ENCODE assay signal across 20 cellular contexts in genomic region chr5:67047616-67048015, GRCh38.
"Had no signal": no experiment of that assay in that cellular context is flagged by ENCODE, and none has a peak within 500 bp of the region (broad histone marks: within the 10 kb centered on the region; RNA-seq: fewer than 3 reads in every experiment).

No MANE protein-coding gene starts in this region.

- H3K27ac ChIP-seq: neutrophil, thoracic aorta, vagina, WERI-Rb-1 had no signal

- H3K36me3 ChIP-seq: neutrophil, thoracic aorta, vagina, WERI-Rb-1 had no signal

- DNase-seq: activated CD4-positive, alpha-beta T cell treated with anti-CD3 and anti-CD28 coated beads for 1 hour; activated effector memory CD4-positive, alpha-beta T cell treated with Interleukin-2 at 50 U/mL for 16 hours; activated naive CD4-positive, alpha-beta T cell treated with Interleukin-2 at 50 U/mL for 16 hours; activated T-cell treated with anti-CD3 and anti-CD28 coated beads for 4 hours; activated T-cell treated with anti-CD3 and anti-CD28 coated beads, Interleukin-2, amount 50 U/mL, for 72 hours; effector CD8-positive, alpha-beta T cell; kidney glomerular epithelial cell; mammary epithelial cell; naive B cell; nephron progenitor cell; stimulated activated CD4-positive, alpha-beta T cell treated with anti-CD3 and anti-CD28 coated beads, Interleukin-4, amount 100 ng/mL, for 24 hours; T-helper 1 cell; trophoblast cell; WERI-Rb-1 had no signal

- ATAC-seq: activated T-cell treated with anti-CD3 and anti-CD28 coated beads, Interleukin-2, amount 50 U/mL, for 72 hours; sciatic nerve; stimulated activated effector memory CD8-positive, alpha-beta T cell treated with anti-CD3 and anti-CD28 coated beads, Interleukin-12 subunit alpha, Interleukin-12 subunit beta, amount 100 ng/mL, for 72 hours had no signal

- H3K4me3 ChIP-seq: skin epidermis, thoracic aorta, vagina had no signal

- H3K9me3 ChIP-seq: neutrophil, thoracic aorta, vagina had no signal

- H3K27me3 ChIP-seq: neutrophil, vagina had no signal
